Comparison of ENCODE assay signal across 11 cellular contexts in the genomic region with DNA sequence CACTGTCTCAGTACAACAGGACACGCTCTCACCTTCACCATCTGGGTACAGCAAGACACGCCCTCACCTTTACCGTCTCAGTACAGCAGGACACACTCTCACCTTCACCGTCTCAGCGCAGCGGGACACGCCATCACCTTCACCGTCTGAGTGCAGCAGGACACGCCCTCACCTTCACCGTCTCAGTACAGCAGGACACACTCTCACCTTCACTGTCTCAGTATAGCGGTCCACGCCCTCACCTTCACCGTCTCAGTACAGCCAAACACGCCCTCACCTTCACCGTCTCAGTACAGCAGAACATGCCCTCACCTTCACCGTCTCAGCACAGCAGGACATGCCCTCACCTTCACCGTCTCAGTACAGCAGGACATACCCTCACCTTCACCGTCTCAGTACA.
DNase-seq lines count a peak whose midpoint lies in the region; ATAC-seq and TF ChIP-seq lines count a peak whose summit lies in the region.
"Had no signal": no experiment of that assay in that cellular context is flagged by ENCODE, and none has a peak within 500 bp of the region (broad histone marks: within the 10 kb centered on the region; RNA-seq: fewer than 3 reads in every experiment).

No MANE protein-coding gene starts in this region.

- peak overlapping the region; percentile 78; the same call in 1 of the 2 replicates for H2BK20ac ChIP-seq in IMR-90 (ENCODE audit: low read depth, low read length)

- POLR2A ChIA-PET in IMR-90 (lab: Charles Lee; ENCODE audit: unreplicated experiment) = no interaction called here

- H3K18ac ChIP-seq in IMR-90 (ENCODE audit: low read depth, low read length) (peak overlapping the region; percentile 87), trophoblast cell (ENCODE audit: low read length) (no peak overlapping the region)

- peak overlapping the region; percentile 9; the same call in 1 of the 2 replicates for H3K4me2 ChIP-seq in IMR-90 (ENCODE audit: low read depth, low read length)
- no peak overlapping the region for H3K4me2 ChIP-seq in trophoblast cell (ENCODE audit: low read length)
- H3K4me2 ChIP-seq: BLaER1 had no signal

- H4K8ac ChIP-seq in IMR-90 (ENCODE audit: low read depth in 2 of 2, low read length in 2 of 2) (peak overlapping the region; percentile 51 to 76; a peak in 3 of 4 replicates), trophoblast cell (ENCODE audit: low read depth, low read length) (no peak overlapping the region)

- BruUV-seq in IMR-90 (replicated peaks; lab: Mats Ljungman, UMichigan) = no TSS peak

- H2AK9ac ChIP-seq in IMR-90 (replicated peaks; ENCODE audit: low read depth, low read length, poor library complexity) = peak overlapping the region; percentile 46

- H2BK120ac ChIP-seq in IMR-90 (ENCODE audit: low read depth, low read length) (peak overlapping the region; percentile 88), trophoblast cell (ENCODE audit: insufficient read depth, low read length, poor library complexity) (no peak overlapping the region)

- DNase-seq in DMS79 treated with DMSO at 0.1 percent for 48 hours (lab: John Stamatoyannopoulos, UW) = peak; percentile 72
- no peak for DNase-seq in IMR-90
- peak; percentile 5 for DNase-seq in glutamatergic neuron
- no peak for DNase-seq in trophoblast cell
- DNase-seq in T1000 (lab: John Stamatoyannopoulos, UW) = no peak
- DNase-seq in activated T-helper 2 cell treated with anti-CD3 and anti-CD28 coated beads, Interferon-gamma antibody, Interleukin-2, Interleukin-4, amounts not matched to agents 10 μg/mL and 5 μg/mL and 100 μg/mL, durations not matched to agents 14 hours and 24 hours and 36 hours (ENCODE audit: low spot score) = no peak
- DNase-seq in GM13976 (ENCODE audit: low spot score) = no peak
- DNase-seq: activated CD4-positive, alpha-beta T cell treated with anti-CD3 and anti-CD28 coated beads, Interleukin-2, amount 50 U/mL, for 4 hours; DMS153; Karpas-422 had no signal

- in situ Hi-C loops in IMR-90 (cut with MboI; ENCODE audit: low sequenced_read_pairs) = no loop called here
- in situ Hi-C loops in GM13976 (cut with MboI; ENCODE audit: low sequenced_read_pairs, unreplicated experiment) = no loop called here

- WGBS in IMR-90 (ENCODE audit: extremely low coverage in 2 of 2, insufficient read length in 1 of 2), 2 experiments = 93% methylated on average over 14 of the region's 18 CpGs; no CpG with 5 or more reads in 1 of the 2 experiments
- WGBS in trophoblast cell (ENCODE audit: extremely low coverage, insufficient coverage, insufficient read length) = no CpG with 5 or more reads among the region's 18 CpGs

- H2AFZ ChIP-seq in IMR-90 (replicated peaks; ENCODE audit: low read length, poor library complexity) = peak overlapping the region; percentile 33
- no peak overlapping the region for H2AFZ ChIP-seq in trophoblast cell (ENCODE audit: insufficient read depth, low read length, poor library complexity)

- no peak overlapping the region for H3K9ac ChIP-seq in IMR-90 (ENCODE audit: low read depth, low read length)
- no peak overlapping the region for H3K9ac ChIP-seq in trophoblast cell (ENCODE audit: low read length)
- H3K9ac ChIP-seq: BLaER1 had no signal

- no peak for TF ChIP-seq CTCF in IMR-90 (conservative IDR thresholded peaks at IDR 0.05; ENCODE audit: low read depth, low read length)
- no peak for TF ChIP-seq CTCF in glutamatergic neuron (IDR thresholded peaks at IDR 0.05; ENCODE audit: partially characterized antibody, unreplicated experiment)
- no peak for TF ChIP-seq CTCF in GM13976 (IDR thresholded peaks at IDR 0.05; ENCODE audit: borderline replicate concordance, control extremely low read depth, extremely low read depth, insufficient read depth, missing control alignments)

- peak overlapping the region; percentile 8 for H3K4me3 Mint-ChIP-seq in glutamatergic neuron (ENCODE audit: unreplicated experiment)
- H3K4me3 Mint-ChIP-seq in activated T-helper 2 cell treated with anti-CD3 and anti-CD28 coated beads, Interferon-gamma antibody, Interleukin-2, Interleukin-4, amounts not matched to agents 10 μg/mL and 5 μg/mL and 100 μg/mL, durations not matched to agents 14 hours and 24 hours and 36 hours (ENCODE audit: low read depth) = no peak overlapping the region

- H3K23ac ChIP-seq in IMR-90 (ENCODE audit: low read depth, low read length) (peak overlapping the region; percentile 80; the same call in 1 of the 2 replicates), trophoblast cell (ENCODE audit: low read length) (peak overlapping the region; percentile 8)

- peaks cover 18% of the 10 kb centered on the region for H3K36me3 Mint-ChIP-seq in glutamatergic neuron (ENCODE audit: unreplicated experiment)
- no peaks in the 10 kb centered on the region for H3K36me3 Mint-ChIP-seq in activated T-helper 2 cell treated with anti-CD3 and anti-CD28 coated beads, Interferon-gamma antibody, Interleukin-2, Interleukin-4, amounts not matched to agents 10 μg/mL and 5 μg/mL and 100 μg/mL, durations not matched to agents 14 hours and 24 hours and 36 hours (ENCODE audit: low read depth)

- peak overlapping the region; percentile 62 for H4K5ac ChIP-seq in IMR-90 (ENCODE audit: low read depth, low read length)

- H2BK12ac ChIP-seq in trophoblast cell (ENCODE audit: low read length) = no peak overlapping the region

- H2BK5ac ChIP-seq in IMR-90 (ENCODE audit: low read depth, low read length, poor library complexity, severe bottlenecking) (peak overlapping the region; percentile 22), trophoblast cell (ENCODE audit: low read depth, low read length, poor library complexity) (no peak overlapping the region)

- H4K20me1 ChIP-seq in IMR-90 (ENCODE audit: insufficient read depth, low read length) = no peaks in the 10 kb centered on the region
- H4K20me1 ChIP-seq: BLaER1 had no signal

- CTCF ChIA-PET in IMR-90 (lab: Yijun Ruan, JAX) = no interaction called here

- H3K79me1 ChIP-seq in IMR-90 (ENCODE audit: low read depth in 1 of 2, low read length in 2 of 2) (no peaks in the 10 kb centered on the region), trophoblast cell (ENCODE audit: low read length) (peaks cover 6% of the 10 kb centered on the region)

- peak overlapping the region; percentile 98 for H2BK15ac ChIP-seq in IMR-90 (ENCODE audit: low read depth, low read length)

- intact Hi-C loops in IMR-90 (cut with micrococcal nuclease) = no loop called here
- intact Hi-C loops in activated T-helper 2 cell treated with anti-CD3 and anti-CD28 coated beads, Interferon-gamma antibody, Interleukin-2, Interleukin-4, amounts not matched to agents 10 μg/mL and 5 μg/mL and 100 μg/mL, durations not matched to agents 14 hours and 24 hours and 36 hours (cut with micrococcal nuclease) = no loop called here

- H3K27ac ChIP-seq in IMR-90 (ENCODE audit: insufficient read depth, low read length) (peak overlapping the region; percentile 60; the same call in 1 of the 2 replicates), trophoblast cell (ENCODE audit: low read depth, low read length) (no peak overlapping the region)
- H3K27ac ChIP-seq: BLaER1 had no signal

- H3K9me1 ChIP-seq in IMR-90 (ENCODE audit: insufficient read depth, low read length) = peaks cover 9% of the 10 kb centered on the region

- peak overlapping the region; percentile 87 for H4K91ac ChIP-seq in IMR-90 (ENCODE audit: insufficient read depth, low read depth, low read length)
- no peak overlapping the region for H4K91ac ChIP-seq in trophoblast cell (ENCODE audit: low read depth, low read length)

- H3K9me3 ChIP-seq in IMR-90 (ENCODE audit: control insufficient read depth, insufficient read depth, low read length) = peaks cover 7% of the 10 kb centered on the region
- peaks cover 25% of the 10 kb centered on the region for H3K9me3 ChIP-seq in trophoblast cell (ENCODE audit: insufficient read depth, low read depth, low read length)

- H3K27ac Mint-ChIP-seq in glutamatergic neuron (ENCODE audit: unreplicated experiment) = no peak overlapping the region
- H3K27ac Mint-ChIP-seq in activated T-helper 2 cell treated with anti-CD3 and anti-CD28 coated beads, Interferon-gamma antibody, Interleukin-2, Interleukin-4, amounts not matched to agents 10 μg/mL and 5 μg/mL and 100 μg/mL, durations not matched to agents 14 hours and 24 hours and 36 hours = no peak overlapping the region

- H3K9me3 Mint-ChIP-seq in glutamatergic neuron (ENCODE audit: unreplicated experiment) = peaks cover 11% of the 10 kb centered on the region
- H3K9me3 Mint-ChIP-seq in activated T-helper 2 cell treated with anti-CD3 and anti-CD28 coated beads, Interferon-gamma antibody, Interleukin-2, Interleukin-4, amounts not matched to agents 10 μg/mL and 5 μg/mL and 100 μg/mL, durations not matched to agents 14 hours and 24 hours and 36 hours = peaks cover 15% of the 10 kb centered on the region

- dilution Hi-C loops in IMR-90 (cut with HindIII; ENCODE audit: low sequenced_read_pairs, unreplicated experiment) = no loop called here

- no peak overlapping the region for H3K56ac ChIP-seq in IMR-90 (ENCODE audit: extremely low read depth, insufficient read depth, low read length)

- H3K27me3 ChIP-seq in IMR-90 (ENCODE audit: control insufficient read depth, insufficient read depth, low read length) (no peaks in the 10 kb centered on the region), trophoblast cell (ENCODE audit: insufficient read depth, low read length) (no peaks in the 10 kb centered on the region)
- H3K27me3 ChIP-seq: BLaER1 had no signal

- H3K4ac ChIP-seq in IMR-90 (ENCODE audit: low read depth, low read length) (peak overlapping the region; percentile 96), trophoblast cell (ENCODE audit: low read depth, low read length) (no peak overlapping the region)

- ATAC-seq in IMR-90 (ENCODE audit: low read depth) = no peak

- H3K4me1 ChIP-seq in IMR-90 (ENCODE audit: control insufficient read depth, insufficient read depth, low read length) (peaks cover 23% of the 10 kb centered on the region), trophoblast cell (ENCODE audit: control insufficient read depth in 1 of 2, insufficient read depth in 2 of 2, low read length in 2 of 2) (peaks cover 7 to 11% of the 10 kb centered on the region in 2 experiments)

- no peaks in the 10 kb centered on the region for H3K79me2 ChIP-seq in trophoblast cell (ENCODE audit: control insufficient read depth, insufficient read depth, low read length, poor library complexity)

- no peak overlapping the region for H4K12ac ChIP-seq in trophoblast cell (ENCODE audit: low read depth, low read length)

- no peak for TF ChIP-seq POLR2A in IMR-90 (IDR thresholded peaks at IDR 0.05; ENCODE audit: low read depth, low read length)

- no peaks in the 10 kb centered on the region for H3K36me3 ChIP-seq in IMR-90 (ENCODE audit: control insufficient read depth, insufficient read depth, low read length)
- no peaks in the 10 kb centered on the region for H3K36me3 ChIP-seq in trophoblast cell (ENCODE audit: control insufficient read depth in 1 of 2, insufficient read depth in 2 of 2, low read length in 2 of 2)
- H3K36me3 ChIP-seq: BLaER1 had no signal

- peak overlapping the region; percentile 100 for H2AK5ac ChIP-seq in IMR-90 (ENCODE audit: low read depth, low read length)
- H2AK5ac ChIP-seq in trophoblast cell (ENCODE audit: low read length) = no peak overlapping the region

- no peak for TF ChIP-seq RAD21 in IMR-90 (IDR thresholded peaks at IDR 0.05; ENCODE audit: low read length)

- peaks cover 13% of the 10 kb centered on the region for H3K4me1 Mint-ChIP-seq in glutamatergic neuron (ENCODE audit: low read depth, unreplicated experiment)
- no peaks in the 10 kb centered on the region for H3K4me1 Mint-ChIP-seq in activated T-helper 2 cell treated with anti-CD3 and anti-CD28 coated beads, Interferon-gamma antibody, Interleukin-2, Interleukin-4, amounts not matched to agents 10 μg/mL and 5 μg/mL and 100 μg/mL, durations not matched to agents 14 hours and 24 hours and 36 hours (ENCODE audit: low read depth)

- H3K14ac ChIP-seq in IMR-90 (replicated peaks; ENCODE audit: low read depth, low read length) (peak overlapping the region; percentile 82), trophoblast cell (ENCODE audit: low read length) (no peak overlapping the region)

- H3K27me3 Mint-ChIP-seq in glutamatergic neuron (ENCODE audit: unreplicated experiment) = peaks cover 3% of the 10 kb centered on the region
- H3K27me3 Mint-ChIP-seq in activated T-helper 2 cell treated with anti-CD3 and anti-CD28 coated beads, Interferon-gamma antibody, Interleukin-2, Interleukin-4, amounts not matched to agents 10 μg/mL and 5 μg/mL and 100 μg/mL, durations not matched to agents 14 hours and 24 hours and 36 hours (ENCODE audit: low read depth) = no peaks in the 10 kb centered on the region

- no peak overlapping the region for H3K4me3 ChIP-seq in IMR-90 (ENCODE audit: insufficient read depth, low read depth, low read length)
- H3K4me3 ChIP-seq in trophoblast cell (ENCODE audit: low read depth, low read length) = peak overlapping the region; percentile 45
- H3K4me3 ChIP-seq: BLaER1 had no signal

Comparison
In these comparisons a context has a peak if more than half of its experiments do, and no peak if none do; other contexts are left out.
1. DNase-seq: peak in DMS79 treated with DMSO at 0.1 percent for 48 hours (single experiment) and glutamatergic neuron (single experiment); none in IMR-90 (single experiment), trophoblast cell (0 of 2), T1000 (single experiment), activated T-helper 2 cell treated with anti-CD3 and anti-CD28 coated beads, Interferon-gamma antibody, Interleukin-2, Interleukin-4, amounts not matched to agents 10 μg/mL and 5 μg/mL and 100 μg/mL, durations not matched to agents 14 hours and 24 hours and 36 hours (single experiment) and GM13976 (single experiment).